ENCODE assay signal across 8 cellular contexts in genomic region chr19:53394522-53394973, GRCh38. TPM values are rescaled to one million over a fixed set of nuclear protein-coding genes. Genes with fewer than 3 reads are reported as not detected.
DNase-seq lines count a peak whose midpoint lies in the region; ATAC-seq and TF ChIP-seq lines count a peak whose summit lies in the region.

No MANE protein-coding gene starts in this region.

- H3K36me3 Mint-ChIP-seq in HFFc6 (ENCODE audit: low read depth) = peaks cover 29% of the 10 kb centered on the region
- H3K36me3 Mint-ChIP-seq in activated naive CD4-positive, alpha-beta T cell treated with anti-CD3 and anti-CD28 coated beads, Interleukin-2, amount 50 U/mL, for 72 hours = peaks cover 24 to 56% of the 10 kb centered on the region in 2 donors

- H3K27ac Mint-ChIP-seq in HFFc6 = peak overlapping the region; percentile 93
- peak overlapping the region; percentile 92 to 94 for H3K27ac Mint-ChIP-seq in activated naive CD4-positive, alpha-beta T cell treated with anti-CD3 and anti-CD28 coated beads, Interleukin-2, amount 50 U/mL, for 72 hours

- TF ChIP-seq CTCF in BE2C (IDR thresholded peaks at IDR 0.05; ENCODE audit: low read depth, low read length) = no peak
- TF ChIP-seq CTCF in HFFc6 (IDR thresholded peaks at IDR 0.05) = no peak

- H3K9me3 ChIP-seq in BE2C = no peaks in the 10 kb centered on the region

- H3K27ac ChIP-seq in rectal smooth muscle tissue (ENCODE audit: low read depth, low read length) = peak overlapping the region; percentile 81

- intact Hi-C loops in left ventricle myocardium superior (cut with micrococcal nuclease) = no loop called here

- H3K9ac ChIP-seq in rectal smooth muscle tissue (ENCODE audit: low read length) = peak overlapping the region; percentile 70

- H3K9me3 Mint-ChIP-seq in HFFc6 = peaks cover 18% of the 10 kb centered on the region
- peaks cover 15 to 17% of the 10 kb centered on the region in 2 donors for H3K9me3 Mint-ChIP-seq in activated naive CD4-positive, alpha-beta T cell treated with anti-CD3 and anti-CD28 coated beads, Interleukin-2, amount 50 U/mL, for 72 hours

- H3K4me1 ChIP-seq in BE2C = no peaks in the 10 kb centered on the region
- peaks cover 5% of the 10 kb centered on the region for H3K4me1 ChIP-seq in rectal smooth muscle tissue (ENCODE audit: control insufficient read depth, insufficient read depth, low read length)

- H3K4me3 ChIP-seq in BE2C (ENCODE audit: low read depth, low read length) (peak overlapping the region; percentile 83), rectal smooth muscle tissue (ENCODE audit: low read length) (peak overlapping the region; percentile 75)

- H3K4me1 Mint-ChIP-seq in HFFc6 (ENCODE audit: low read depth) = peaks cover 25% of the 10 kb centered on the region

- H3K36me3 ChIP-seq in BE2C = no peaks in the 10 kb centered on the region
- H3K36me3 ChIP-seq in rectal smooth muscle tissue (ENCODE audit: control insufficient read depth, insufficient read depth, low read length) = no peaks in the 10 kb centered on the region

- peak overlapping the region; percentile 91 for H3K4me3 Mint-ChIP-seq in HFFc6

- H3K27me3 ChIP-seq in BE2C (no peaks in the 10 kb centered on the region), rectal smooth muscle tissue (ENCODE audit: control insufficient read depth, insufficient read depth, low read length) (no peaks in the 10 kb centered on the region)

- peak; percentile 33 for DNase-seq in BE2C
- DNase-seq in HFFc6 = no peak
- no peak for DNase-seq in activated naive CD4-positive, alpha-beta T cell treated with anti-CD3 and anti-CD28 coated beads, Interleukin-2, amount 50 U/mL, for 72 hours (ENCODE audit: low spot score in 2 of 2)
- DNase-seq in left ventricle myocardium superior = peak; percentile 71
- no peak for DNase-seq in epidermal melanocyte (ENCODE audit: insufficient read length, low spot score)
- no peak for DNase-seq in putamen (ENCODE audit: low spot score)

- H3K27me3 Mint-ChIP-seq in HFFc6 (ENCODE audit: insufficient read depth) = peaks cover 2% of the 10 kb centered on the region

- peak; percentile 1 to 6 for ATAC-seq in activated naive CD4-positive, alpha-beta T cell treated with anti-CD3 and anti-CD28 coated beads, Interleukin-2, amount 50 U/mL, for 72 hours
- peak; percentile 76 for ATAC-seq in left ventricle myocardium superior
- no peak for ATAC-seq in HG03520 (IDR thresholded peaks at IDR 0.05; ENCODE audit: unreplicated experiment)

RNA-seq across cellular contexts. Expression of gene ZNF765, which starts 0.4 kb away (rescaled TPM):
- polyA plus RNA-seq in BE2C (2012; ENCODE audit: insufficient read depth, insufficient read length, low read depth) = 1.3 TPM
- total RNA-seq in HFFc6 (2021; fragmentation: NEBNext Ultra II Directional; extraction: Animal tissue kit (Norgen Biotek cat#: 25700)) = 1 to 10 TPM; 4.3 to 5.4 (median 5.1) TPM
- 10 to 100 TPM; 10.1 to 11.7 TPM for total RNA-seq in activated naive CD4-positive, alpha-beta T cell treated with anti-CD3 and anti-CD28 coated beads, Interleukin-2, amount 50 U/mL, for 72 hours
- total RNA-seq in left ventricle myocardium superior = 4.7 TPM

RNA-seq across cellular contexts. Expression of gene ZNF525, which starts 29.0 kb away (rescaled TPM):
- polyA plus RNA-seq in BE2C (2012; ENCODE audit: insufficient read depth, insufficient read length, low read depth) = 0.46 TPM
- 1 to 10 TPM; 2.5 to 5.3 (median 3.9) TPM for total RNA-seq in HFFc6 (2021; fragmentation: NEBNext Ultra II Directional; extraction: Animal tissue kit (Norgen Biotek cat#: 25700))
- 10 to 100 TPM; 19.3 to 27.4 TPM for total RNA-seq in activated naive CD4-positive, alpha-beta T cell treated with anti-CD3 and anti-CD28 coated beads, Interleukin-2, amount 50 U/mL, for 72 hours
- total RNA-seq in left ventricle myocardium superior = 2.5 TPM

RNA-seq across cellular contexts. Expression of gene ZNF761, which starts 37.2 kb away (rescaled TPM):
- polyA plus RNA-seq in BE2C (2012; ENCODE audit: insufficient read depth, insufficient read length, low read depth) = 2.3 TPM
- 10 to 100 TPM in 3 of 6 experiments, 1 to 10 TPM in 3; 9.5 to 11.1 (median 10.0) TPM for total RNA-seq in HFFc6 (2021; fragmentation: NEBNext Ultra II Directional; extraction: Animal tissue kit (Norgen Biotek cat#: 25700))
- 10 to 100 TPM in 1 of 2 donors, 1 to 10 TPM in 1; 9.5 to 14.3 TPM for total RNA-seq in activated naive CD4-positive, alpha-beta T cell treated with anti-CD3 and anti-CD28 coated beads, Interleukin-2, amount 50 U/mL, for 72 hours
- total RNA-seq in left ventricle myocardium superior = 4.1 TPM

Comparison
In these comparisons a context has a peak if more than half of its experiments do, and no peak if none do; other contexts are left out.
1. DNase-seq: peak in BE2C (single experiment) and left ventricle myocardium superior (single experiment); none in HFFc6 (single experiment), activated naive CD4-positive, alpha-beta T cell treated with anti-CD3 and anti-CD28 coated beads, Interleukin-2, amount 50 U/mL, for 72 hours (0 of 2), epidermal melanocyte (single experiment) and putamen (single experiment).